In genomic region chr9:69976165-69976564, GRCh38 we compare ENCODE assay signal across 11 cellular contexts.
A peak's percentile ranks its signal among the peaks of the same experiment; 100 is the strongest.
DNase-seq lines count a peak whose midpoint lies in the region; ATAC-seq and TF ChIP-seq lines count a peak whose summit lies in the region.
"Had no signal": no experiment of that assay in that cellular context is flagged by ENCODE, and none has a peak within 500 bp of the region (broad histone marks: within the 10 kb centered on the region; RNA-seq: fewer than 3 reads in every experiment).

No MANE protein-coding gene starts in this region.

- no peak overlapping the region for H3K4me3 Mint-ChIP-seq in MCF 10A (ENCODE audit: unreplicated experiment)
- H3K4me3 Mint-ChIP-seq: immature natural killer cell had no signal

- H3K27me3 Mint-ChIP-seq in MCF 10A (ENCODE audit: insufficient read depth, unreplicated experiment), result no peaks in the 10 kb centered on the region

- no TSS peak for BruUV-seq in MCF 10A (replicated peaks; lab: Mats Ljungman, UMichigan)

- ATAC-seq in HG03469 (IDR thresholded peaks at IDR 0.05; ENCODE audit: unreplicated experiment) (no peak), HG02884 (IDR thresholded peaks at IDR 0.05; ENCODE audit: unreplicated experiment) (no peak), GM18861 (IDR thresholded peaks at IDR 0.05; ENCODE audit: unreplicated experiment) (no peak)
- ATAC-seq: pancreas had no signal

- TF ChIP-seq POLR2A in spleen (IDR thresholded peaks at IDR 0.05), result no peak

- H3K4me1 ChIP-seq in spleen, result no peaks in the 10 kb centered on the region
- H3K4me1 ChIP-seq: pancreas had no signal

- intact Hi-C loops in MCF 10A (cut with micrococcal nuclease) (loop anchor here (1.0 to 10.0 kb wide), 2 partner anchors 69 to 135 kb away; partner anchors contain the start of gene MAMDC2), spleen (cut with DNase I; ENCODE audit: low total_unique reads) (loop anchor here (10.0 kb wide), 1 partner anchor 629 kb away; no protein-coding TSS in a partner anchor)

- H3K27ac Mint-ChIP-seq in MCF 10A (ENCODE audit: low read depth, unreplicated experiment), result peak overlapping the region; percentile 96
- H3K27ac Mint-ChIP-seq: immature natural killer cell had no signal

- TF ChIP-seq CTCF in AG09319 (IDR thresholded peaks at IDR 0.05; ENCODE audit: low read depth, low read length), result no peak
- no peak for TF ChIP-seq CTCF in MCF 10A (IDR thresholded peaks at IDR 0.05; ENCODE audit: unreplicated experiment)
- TF ChIP-seq CTCF in spleen (IDR thresholded peaks at IDR 0.05 in 8 of 11, conservative IDR thresholded peaks at IDR 0.05 in 3 of 11), result no peak

- no peak overlapping the region for H3K4me3 ChIP-seq in spleen
- H3K4me3 ChIP-seq: pancreas had no signal

- no peaks in the 10 kb centered on the region for H3K9me3 ChIP-seq in spleen
- H3K9me3 ChIP-seq: pancreas had no signal

- H3K9me3 Mint-ChIP-seq in MCF 10A (ENCODE audit: unreplicated experiment), result no peaks in the 10 kb centered on the region
- H3K9me3 Mint-ChIP-seq: immature natural killer cell had no signal

- POLR2A ChIA-PET in MCF 10A (lab: Yijun Ruan, JAX), result interaction anchor here (0.6 to 2.9 kb wide), 16 partner anchors 11 to 1712 kb away, joined by 3 to 17 read pairs (median 4); no protein-coding TSS in a partner anchor

- DNase-seq in AG09319 (ENCODE audit: extremely low read depth, low read depth), result peak; percentile 41
- peak; percentile 99 for DNase-seq in HT1080 (ENCODE audit: low read depth)
- peak; percentile 81 for DNase-seq in MCF 10A (ENCODE audit: unreplicated experiment)
- peak; percentile 94 for DNase-seq in kidney tubule cell (ENCODE audit: low spot score)
- DNase-seq in spleen, result no peak
- DNase-seq: immature natural killer cell, NCI-H1048, pancreas had no signal

- CTCF ChIA-PET in MCF 10A (lab: Yijun Ruan, JAX), result interaction anchor here (0.6 to 21.2 kb wide), 11 partner anchors 57 to 626 kb away, joined by 3 to 684 read pairs (median 4); no protein-coding TSS in a partner anchor

- peaks cover 0 to 14% (median 0%) of the 10 kb centered on the region in 7 donors for H3K27me3 ChIP-seq in spleen (replicated peaks in 1 of 7)
- H3K27me3 ChIP-seq: pancreas had no signal

- no peaks in the 10 kb centered on the region for H3K36me3 Mint-ChIP-seq in MCF 10A (ENCODE audit: insufficient read depth, unreplicated experiment)
- H3K36me3 Mint-ChIP-seq: immature natural killer cell had no signal

- no peak overlapping the region for H3K27ac ChIP-seq in spleen
- H3K27ac ChIP-seq: pancreas had no signal

- no peaks in the 10 kb centered on the region for H3K36me3 ChIP-seq in spleen
- H3K36me3 ChIP-seq: pancreas had no signal

- peaks cover 31% of the 10 kb centered on the region for H3K4me1 Mint-ChIP-seq in MCF 10A (ENCODE audit: insufficient read depth, unreplicated experiment)
- H3K4me1 Mint-ChIP-seq: immature natural killer cell had no signal

- WGBS in spleen, 5 donors, result 54 to 64% (median 56%) methylated on average over 4 of the region's 4 CpGs
